Comparison of ENCODE assay signal across 8 cellular contexts in genomic region chr1:36385410-36386261, GRCh38. TPM values are rescaled to one million over a fixed set of nuclear protein-coding genes. Genes with fewer than 3 reads are reported as not detected.
DNase-seq lines count a peak whose midpoint lies in the region; ATAC-seq and TF ChIP-seq lines count a peak whose summit lies in the region.

STK40 (minus strand) TSS chr1:36385924; CDS start chr1:36361332, 24,592 bp downstream.

- no peaks in the 10 kb centered on the region for H3K36me3 ChIP-seq in BE2C

- peaks cover 14% of the 10 kb centered on the region for H3K4me1 ChIP-seq in BE2C

- no peaks in the 10 kb centered on the region for H3K27me3 ChIP-seq in BE2C

- peak; percentile 95 for DNase-seq in BE2C
- peak; percentile 98 for DNase-seq in NCI-H69 (lab: John Stamatoyannopoulos, UW)
- DNase-seq in activated CD4-positive, alpha-beta T cell treated with anti-CD3 and anti-CD28 coated beads, Interleukin-2, amount 50 U/mL, for 1 hour: peak; percentile 97
- peak; percentile 99 for DNase-seq in dedifferentiated amniotic fluid mesenchymal stem cell (ENCODE audit: extremely low spot score)
- peak; percentile 99 for DNase-seq in left kidney (ENCODE audit: low read depth, low spot score)
- DNase-seq in stimulated activated CD4-positive, alpha-beta T cell treated with anti-CD3 and anti-CD28 coated beads, Interleukin-2, amount 100 ng/mL, for 24 hours: peak; percentile 98

- TF ChIP-seq CTCF in BE2C (IDR thresholded peaks at IDR 0.05; ENCODE audit: low read depth, low read length): no peak

- ATAC-seq in GM19328 (IDR thresholded peaks at IDR 0.05; ENCODE audit: unreplicated experiment): peak; percentile 85
- peak; percentile 86 for ATAC-seq in HG03520 (IDR thresholded peaks at IDR 0.05; ENCODE audit: unreplicated experiment)

- H3K4me3 ChIP-seq in BE2C (ENCODE audit: low read depth, low read length): peak within 1 kb of the TSS; percentile 82

- H3K9me3 ChIP-seq in BE2C: no peaks in the 10 kb centered on the region

RNA-seq across cellular contexts. Expression of gene STK40, which starts in this region (rescaled TPM):
- polyA plus RNA-seq in BE2C (2012; ENCODE audit: insufficient read depth, insufficient read length, low read depth): 49.4 TPM

Comparison
In these comparisons a context has a peak if more than half of its experiments do, and no peak if none do; other contexts are left out.
1. Peak in every context shown above with its lines: DNase-seq, ATAC-seq and H3K4me3 ChIP-seq.